17 cellular contexts compared by ENCODE assay signal in genomic region chr11:95111923-95112540, GRCh38. TPM values are rescaled to one million over a fixed set of nuclear protein-coding genes. Genes with fewer than 3 reads are reported as not detected.
A peak's percentile ranks its signal among the peaks of the same experiment; 100 is the strongest.
DNase-seq lines count a peak whose midpoint lies in the region; ATAC-seq, FAIRE-seq and TF ChIP-seq lines count a peak whose summit lies in the region.
"Had no signal": no experiment of that assay in that cellular context is flagged by ENCODE, and none has a peak within 500 bp of the region (broad histone marks: within the 10 kb centered on the region; RNA-seq: fewer than 3 reads in every experiment).

No MANE protein-coding gene starts in this region.

- H3K36me3 Mint-ChIP-seq in activated CD4-positive, alpha-beta T cell treated with anti-CD3 and anti-CD28 coated beads, Interleukin-2, amount 10 ng/mL, durations not matched to agents 24 days and 14 days (ENCODE audit: low read depth): peaks cover 17% of the 10 kb centered on the region
- peaks cover 18 to 31% of the 10 kb centered on the region in 2 donors for H3K36me3 Mint-ChIP-seq in CD4-positive, alpha-beta memory T cell

- H3K4me3 ChIP-seq in psoas muscle (no peak overlapping the region), aorta (ENCODE audit: low read length in 2 of 2) (no peak overlapping the region)
- H3K4me3 ChIP-seq in CD4-positive, alpha-beta memory T cell (ENCODE audit: low read length in 2 of 2): no peak overlapping the region
- H3K4me3 ChIP-seq: HAP-1 had no signal

- no peaks in the 10 kb centered on the region for H3K9me3 Mint-ChIP-seq in activated CD4-positive, alpha-beta T cell treated with anti-CD3 and anti-CD28 coated beads, Interleukin-2, amount 10 ng/mL, durations not matched to agents 24 days and 14 days
- peaks cover 0 to 5% (median 0%) of the 10 kb centered on the region in 8 donors for H3K9me3 Mint-ChIP-seq in CD4-positive, alpha-beta memory T cell

- POLR2A ChIA-PET in CD4-positive, alpha-beta memory T cell (lab: Charles Lee; ENCODE audit: partially characterized antibody): no interaction called here

- no peak for TF ChIP-seq CTCF in psoas muscle (IDR thresholded peaks at IDR 0.05)

- peak overlapping the region; percentile 7 for H3K27ac Mint-ChIP-seq in activated CD4-positive, alpha-beta T cell treated with anti-CD3 and anti-CD28 coated beads, Interleukin-2, amount 10 ng/mL, durations not matched to agents 24 days and 14 days
- H3K27ac Mint-ChIP-seq in CD4-positive, alpha-beta memory T cell: no peak overlapping the region

- no peak for TF ChIP-seq POLR2A in GM12891 (IDR thresholded peaks at IDR 0.05; ENCODE audit: low read depth, low read length)

- CTCF ChIA-PET in CD4-positive, alpha-beta memory T cell (lab: Charles Lee; ENCODE audit: partially characterized antibody): no interaction called here

- no peak overlapping the region for H3K4me3 Mint-ChIP-seq in activated CD4-positive, alpha-beta T cell treated with anti-CD3 and anti-CD28 coated beads, Interleukin-2, amount 10 ng/mL, durations not matched to agents 24 days and 14 days
- no peak overlapping the region for H3K4me3 Mint-ChIP-seq in CD4-positive, alpha-beta memory T cell

- H3K4me1 Mint-ChIP-seq in activated CD4-positive, alpha-beta T cell treated with anti-CD3 and anti-CD28 coated beads, Interleukin-2, amount 10 ng/mL, durations not matched to agents 24 days and 14 days: peaks cover 8% of the 10 kb centered on the region
- H3K4me1 Mint-ChIP-seq in CD4-positive, alpha-beta memory T cell: peaks cover 0 to 15% (median 4%) of the 10 kb centered on the region in 4 donors

- WGBS in psoas muscle, 3 donors: 52 to 60% (median 54%) methylated on average over 3 of the region's 3 CpGs
- WGBS in aorta, 2 donors: 94 to 97% methylated on average over 3 of the region's 3 CpGs

- no peak for DNase-seq in activated CD4-positive, alpha-beta T cell treated with anti-CD3 and anti-CD28 coated beads, Interleukin-2, amount 10 ng/mL, durations not matched to agents 24 days and 14 days
- DNase-seq in activated CD4-positive, alpha-beta T cell treated with anti-CD3 and anti-CD28 coated beads for 4 hours: no peak
- DNase-seq in iris pigment epithelial cell (ENCODE audit: low read depth): peak; percentile 50
- DNase-seq in psoas muscle: no peak
- DNase-seq in GM12891 (ENCODE audit: insufficient read length, low spot score): no peak
- no peak for DNase-seq in aorta
- no peak for DNase-seq in CD4-positive, alpha-beta memory T cell
- DNase-seq: DND-41, KBM-7, NCI-H1436, NCI-H2029, NCI-H2171, NCI-H446 had no signal

- H3K4me1 ChIP-seq in psoas muscle: peaks cover 53% of the 10 kb centered on the region
- peaks cover 1 to 8% of the 10 kb centered on the region in 2 donors for H3K4me1 ChIP-seq in aorta (ENCODE audit: control insufficient read depth in 1 of 2, insufficient read depth in 2 of 2, low read length in 2 of 2)
- H3K4me1 ChIP-seq in CD4-positive, alpha-beta memory T cell (ENCODE audit: insufficient read depth, low read length): no peaks in the 10 kb centered on the region
- H3K4me1 ChIP-seq: HAP-1 had no signal

- no peaks in the 10 kb centered on the region for H3K9me3 ChIP-seq in psoas muscle
- no peaks in the 10 kb centered on the region for H3K9me3 ChIP-seq in aorta (ENCODE audit: control insufficient read depth, low read length)
- H3K9me3 ChIP-seq in CD4-positive, alpha-beta memory T cell (ENCODE audit: control insufficient read depth in 1 of 2, low read length in 2 of 2): no peaks in the 10 kb centered on the region
- H3K9me3 ChIP-seq: HAP-1 had no signal

- no peak for FAIRE-seq in GM12891 (lab: Jason Lieb, UNC)
- FAIRE-seq: G401.6 had no signal

- no peaks in the 10 kb centered on the region for H3K27me3 ChIP-seq in psoas muscle (ENCODE audit: insufficient read depth in 3 of 3, low read length in 2 of 3)
- H3K27me3 ChIP-seq in aorta (ENCODE audit: control insufficient read depth in 1 of 2, insufficient read depth in 2 of 2, low read length in 1 of 2): no peaks in the 10 kb centered on the region
- H3K27me3 ChIP-seq in CD4-positive, alpha-beta memory T cell (ENCODE audit: insufficient read depth, low read length): no peaks in the 10 kb centered on the region

- no peaks in the 10 kb centered on the region for H3K27me3 Mint-ChIP-seq in activated CD4-positive, alpha-beta T cell treated with anti-CD3 and anti-CD28 coated beads, Interleukin-2, amount 10 ng/mL, durations not matched to agents 24 days and 14 days
- no peaks in the 10 kb centered on the region for H3K27me3 Mint-ChIP-seq in CD4-positive, alpha-beta memory T cell

- H3K36me3 ChIP-seq in psoas muscle (ENCODE audit: insufficient read depth in 1 of 2, low read depth in 1 of 2) (no peaks in the 10 kb centered on the region), aorta (ENCODE audit: control insufficient read depth in 1 of 2, insufficient read depth in 2 of 2, low read length in 1 of 2) (peaks cover 3% of the 10 kb centered on the region in 2 donors)
- H3K36me3 ChIP-seq in CD4-positive, alpha-beta memory T cell (ENCODE audit: insufficient read depth, low read length): peaks cover 9% of the 10 kb centered on the region
- H3K36me3 ChIP-seq: HAP-1 had no signal

- ATAC-seq in psoas muscle: peak; percentile 46 to 66 (median 54)
- no peak for ATAC-seq in HG03521 (IDR thresholded peaks at IDR 0.05; ENCODE audit: unreplicated experiment)
- no peak for ATAC-seq in aorta (ENCODE audit: low FRiP score)

- H3K27ac ChIP-seq in psoas muscle (peak overlapping the region; percentile 94), aorta (ENCODE audit: low read depth in 1 of 2, low read length in 2 of 2) (no peak overlapping the region)
- no peak overlapping the region for H3K27ac ChIP-seq in CD4-positive, alpha-beta memory T cell (ENCODE audit: low read depth, low read length)
- H3K27ac ChIP-seq: 22Rv1 had no signal

- intact Hi-C loops in activated CD4-positive, alpha-beta T cell treated with anti-CD3 and anti-CD28 coated beads, Interleukin-2, amount 10 ng/mL, durations not matched to agents 24 days and 14 days (cut with micrococcal nuclease): no loop called here
- intact Hi-C loops in psoas muscle (cut with DNase I) (no loop called here), aorta (cut with DNase I) (no loop called here)
- intact Hi-C loops in CD4-positive, alpha-beta memory T cell (cut with micrococcal nuclease): no loop called here

TF ChIP-seq in GM12891, 5 proteins besides CTCF, POLR2A, EP300 and RAD21:
- no peak for TF ChIP-seq POLR2AphosphoS5 (IDR thresholded peaks at IDR 0.05; ENCODE audit: low read depth, low read length)
- no peak for TF ChIP-seq POU2F2 (IDR thresholded peaks at IDR 0.05; ENCODE audit: low read depth, low read length)
- no peak for TF ChIP-seq TAF1 (IDR thresholded peaks at IDR 0.05; ENCODE audit: low read depth, low read length)
- TF ChIP-seq SPI1 (IDR thresholded peaks at IDR 0.05; ENCODE audit: low read depth, low read length): no peak
- TF ChIP-seq PAX5 (IDR thresholded peaks at IDR 0.05; ENCODE audit: insufficient read depth, low read length, severe bottlenecking): no peak

RNA-seq across cellular contexts. Expression of gene ENDOD1, which starts 22.4 kb away (rescaled TPM):
- total RNA-seq in activated CD4-positive, alpha-beta T cell treated with anti-CD3 and anti-CD28 coated beads, Interleukin-2, amount 10 ng/mL, durations not matched to agents 24 days and 14 days: 34.1 and 34.3 TPM in 2 replicates
- total RNA-seq in psoas muscle (10 to 100 TPM; 29.0 to 55.3 (median 41.3) TPM), aorta (10 to 100 TPM; 50.9 to 54.8 TPM)
- polyA plus RNA-seq in psoas muscle (10 to 100 TPM in 2 of 3 donors, 1 to 10 TPM in 1; 9.8 to 22.5 (median 20.1) TPM), aorta (10 to 100 TPM; 19.0 to 71.8 TPM)
- polyA plus RNA-seq in GM12891 (2012; ENCODE audit: low read depth, missing spikeins): 6.6 TPM
- total RNA-seq in CD4-positive, alpha-beta memory T cell: 10 to 100 TPM; 12.8 to 13.3 TPM
- polyA plus RNA-seq in CD4-positive, alpha-beta memory T cell: 10 to 100 TPM in 1 of 2 donors, 1 to 10 TPM in 1; 7.2 to 10.3 TPM

RNA-seq across cellular contexts. Expression of gene SRSF8, which starts 45.3 kb away (rescaled TPM):
- 45.9 and 46.0 TPM in 2 replicates for total RNA-seq in activated CD4-positive, alpha-beta T cell treated with anti-CD3 and anti-CD28 coated beads, Interleukin-2, amount 10 ng/mL, durations not matched to agents 24 days and 14 days
- total RNA-seq in psoas muscle: 10 to 100 TPM; 26.6 to 35.3 (median 29.7) TPM
- polyA plus RNA-seq in psoas muscle: 10 to 100 TPM; 17.7 to 24.8 (median 21.7) TPM
- polyA plus RNA-seq in GM12891 (2012; ENCODE audit: low read depth, missing spikeins): 21.7 TPM
- total RNA-seq in aorta: 10 to 100 TPM; 35.8 to 40.5 TPM
- 10 to 100 TPM; 41.9 to 45.4 TPM for polyA plus RNA-seq in aorta
- 100 to 1,000 TPM; 107 to 117 TPM for total RNA-seq in CD4-positive, alpha-beta memory T cell
- polyA plus RNA-seq in CD4-positive, alpha-beta memory T cell: 100 to 1,000 TPM; 104 to 147 TPM

Comparison
In these comparisons a context has a peak if more than half of its experiments do, and no peak if none do; other contexts are left out.
1. ATAC-seq: peak in psoas muscle (4 of 4); none in HG03521 (single experiment) and aorta (single experiment).